27 cellular contexts compared by ENCODE assay signal in genomic region chr13:94292323-94292640, GRCh38.
"Had no signal": no experiment of that assay in that cellular context is flagged by ENCODE, and none has a peak within 500 bp of the region (broad histone marks: within the 10 kb centered on the region; RNA-seq: fewer than 3 reads in every experiment).

No MANE protein-coding gene starts in this region.

- H3K9me3 Mint-ChIP-seq: natural killer cell; nephron progenitor cell; neural progenitor cell; stimulated activated naive B cell treated with anti-CD40 and anti-IgM and Interleukin-4, amounts not matched to agents 10 μg/mL and 1 μg/mL and 100 μg/mL, for 72 hours had no signal

- ATAC-seq: left cardiac atrium; left ventricle myocardium superior; lower lobe of right lung; natural killer cell; stimulated activated naive B cell treated with anti-CD40 and anti-IgM and Interleukin-4, amounts not matched to agents 10 μg/mL and 1 μg/mL and 100 μg/mL, for 72 hours; stimulated activated naive CD8-positive, alpha-beta T cell treated with anti-CD3 and anti-CD28 coated beads, Interleukin-15, Interleukin-2, amounts not matched to agents 100 U/mL and 50 U/mL, for 24 hours; upper lobe of right lung had no signal

- H3K27ac ChIP-seq: lower lobe of right lung, neural progenitor cell, neutrophil, parathyroid adenoma, right atrium auricular region, skin epidermis, stomach, testis, thyroid gland, upper lobe of right lung had no signal

- H3K4me2 ChIP-seq: neural progenitor cell had no signal

- DNase-seq: hippocampal formation; kidney glomerular epithelial cell; left cardiac atrium; left ventricle myocardium superior; lower lobe of right lung; mammary epithelial cell; mesenchymal stem cell; naive B cell; natural killer cell; nephron progenitor cell; occipital lobe; stimulated activated CD4-positive, alpha-beta T cell treated with anti-CD3 and anti-CD28 coated beads, Interleukin-12 subunit alpha, Interleukin-12 subunit beta, amount 100 ng/mL, for 4 hours; stimulated activated CD4-positive, alpha-beta T cell treated with anti-CD3 and anti-CD28 coated beads, Interleukin-15, amount 100 ng/mL, for 24 hours; stimulated activated CD4-positive, alpha-beta T cell treated with anti-CD3 and anti-CD28 coated beads, Interleukin-2, amount 100 ng/mL, for 24 hours; stimulated activated CD4-positive, alpha-beta T cell treated with anti-CD3 and anti-CD28 coated beads, Interleukin-4, amount 100 ng/mL, for 1 hour; stimulated activated naive B cell treated with anti-CD40 and anti-IgM and Interleukin-4, amounts not matched to agents 10 μg/mL and 1 μg/mL and 100 μg/mL, for 72 hours; stimulated activated naive CD8-positive, alpha-beta T cell treated with anti-CD3 and anti-CD28 coated beads, Interleukin-15, Interleukin-2, amounts not matched to agents 100 U/mL and 50 U/mL, for 24 hours; stomach; testis; thyroid gland; trophoblast cell; upper lobe of right lung had no signal

- H3K4me3 ChIP-seq: lower lobe of right lung, neural progenitor cell, right atrium auricular region, skin epidermis, stomach, testis, thyroid gland, upper lobe of right lung had no signal

- H3K36me3 ChIP-seq: lower lobe of right lung, neural progenitor cell, neutrophil, right atrium auricular region, stomach, thyroid gland, upper lobe of right lung had no signal

- H3K36me3 Mint-ChIP-seq: naive B cell; natural killer cell; neural progenitor cell; stimulated activated naive B cell treated with anti-CD40 and anti-IgM and Interleukin-4, amounts not matched to agents 10 μg/mL and 1 μg/mL and 100 μg/mL, for 72 hours had no signal

- H3K79me2 ChIP-seq: parathyroid adenoma had no signal

- H3K4me1 Mint-ChIP-seq: naive B cell, natural killer cell, nephron progenitor cell had no signal

- H3K27ac Mint-ChIP-seq: natural killer cell; nephron progenitor cell; neural progenitor cell; stimulated activated naive B cell treated with anti-CD40 and anti-IgM and Interleukin-4, amounts not matched to agents 10 μg/mL and 1 μg/mL and 100 μg/mL, for 72 hours had no signal

- H3K27me3 ChIP-seq: neural progenitor cell, neutrophil, right atrium auricular region, stomach, testis, thyroid gland, upper lobe of right lung had no signal

- H3K9me3 ChIP-seq: lower lobe of right lung, neutrophil, right atrium auricular region, stomach, testis, thyroid gland, upper lobe of right lung had no signal

- H3K4me3 Mint-ChIP-seq: naive B cell; natural killer cell; nephron progenitor cell; neural progenitor cell; stimulated activated naive B cell treated with anti-CD40 and anti-IgM and Interleukin-4, amounts not matched to agents 10 μg/mL and 1 μg/mL and 100 μg/mL, for 72 hours had no signal

- H3K4me1 ChIP-seq: lower lobe of right lung, neural progenitor cell, parathyroid adenoma, right atrium auricular region, stomach, testis, thyroid gland, upper lobe of right lung had no signal

- H2AFZ ChIP-seq: neural progenitor cell, parathyroid adenoma had no signal

- H3K27me3 Mint-ChIP-seq: naive B cell had no signal
